ENCODE assay signal across 8 cellular contexts in the genomic region with DNA sequence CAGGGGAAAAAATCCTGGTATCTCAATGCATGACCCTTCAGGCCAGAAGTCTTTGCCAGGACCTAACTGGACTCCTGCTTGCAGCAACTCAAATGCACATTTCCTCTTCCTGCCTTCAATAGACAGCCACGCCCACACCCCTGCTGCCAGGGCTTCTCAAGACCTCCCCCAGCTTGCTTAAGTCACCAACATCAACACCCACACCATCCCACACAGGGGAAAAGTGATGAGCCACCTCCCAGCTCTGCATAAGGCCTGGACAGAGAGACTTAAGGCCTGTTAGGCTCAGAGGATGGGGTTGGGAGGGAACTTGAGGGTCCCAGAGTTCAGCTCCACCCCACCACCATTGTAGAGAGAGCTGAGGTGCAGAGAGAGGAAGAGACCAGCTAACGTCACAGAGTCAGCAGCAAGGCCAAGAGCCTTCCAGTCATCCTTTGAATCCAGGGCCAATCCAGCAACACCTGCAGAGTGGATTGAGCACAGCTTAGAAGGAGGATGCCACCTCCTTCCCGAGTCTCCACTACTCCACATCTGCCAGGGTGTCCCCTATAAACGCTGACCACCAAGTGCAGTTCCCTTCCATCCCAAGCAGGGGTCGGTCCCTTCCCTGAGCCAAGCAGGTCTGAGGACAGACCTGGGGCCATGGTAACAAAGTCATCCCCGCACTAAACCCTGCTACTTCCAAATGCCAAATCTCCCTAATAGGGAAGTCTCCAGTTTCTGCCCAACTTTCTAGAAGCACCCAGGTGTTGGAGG. TPM values are rescaled to one million over a fixed set of nuclear protein-coding genes. Genes with fewer than 3 reads are reported as not detected.
DNase-seq lines count a peak whose midpoint lies in the region; ATAC-seq and TF ChIP-seq lines count a peak whose summit lies in the region.

No MANE protein-coding gene starts in this region.

- ATAC-seq in HG02973 (IDR thresholded peaks at IDR 0.05; ENCODE audit: unreplicated experiment): peak; percentile 35

- in situ Hi-C loops in astrocyte of the spinal cord (cut with HindIII; ENCODE audit: low sequenced_read_pairs): no loop called here

- POLR2A ChIA-PET in BJ (lab: Charles Lee): no interaction called here

- H3K4me3 ChIP-seq in BJ (ENCODE audit: low read depth, low read length) (no peak overlapping the region), astrocyte of the spinal cord (ENCODE audit: low read depth, low read length) (no peak overlapping the region)

- TF ChIP-seq CTCF in BJ (IDR thresholded peaks at IDR 0.05; ENCODE audit: insufficient read depth, low read depth, low read length) (no peak), astrocyte of the spinal cord (IDR thresholded peaks at IDR 0.05; ENCODE audit: low read depth, low read length) (no peak)

- H3K27me3 ChIP-seq in BJ (ENCODE audit: control insufficient read depth, insufficient read depth, low read length): no peaks in the 10 kb centered on the region

- CTCF ChIA-PET in BJ (lab: Yijun Ruan, JAX): interaction anchor here (0.9 kb wide), 2 partner anchors 22 to 99 kb away, joined by 3 to 4 read pairs; no protein-coding TSS in a partner anchor

- no peaks in the 10 kb centered on the region; the same call in 1 of the 2 replicates for H3K36me3 ChIP-seq in BJ (ENCODE audit: control insufficient read depth, insufficient read depth, low read length)

- DNase-seq in BJ (ENCODE audit: low read depth) (peak; percentile 31), T-helper 9 cell (peak; percentile 55), astrocyte of the spinal cord (ENCODE audit: low read depth, low spot score) (peak; percentile 81), left kidney (ENCODE audit: low read depth, low spot score) (peak; percentile 69), NCI-H2171 treated with DMSO at 0.1 percent for 48 hours (lab: John Stamatoyannopoulos, UW) (no peak), middle frontal gyrus (ENCODE audit: extremely low spot score, low spot score) (no peak)
- DNase-seq in stimulated activated CD8-positive, alpha-beta memory T cell treated with anti-CD3 and anti-CD28 coated beads, Interleukin-4, amount 100 ng/mL, for 1 hour (ENCODE audit: low read depth in 2 of 2, low spot score in 1 of 2): peak; percentile 34 to 59

RNA-seq across cellular contexts. Expression of a gene that starts 50.0 kb away (rescaled TPM):
- polyA plus RNA-seq in BJ (2011; rRNA removed): 7.9 and 15.0 TPM in 2 replicates
- polyA minus RNA-seq in BJ (2011; rRNA and poly(A)+ RNA removed): 15.6 and 22.4 TPM in 2 replicates

Comparison
In these comparisons a context has a peak if more than half of its experiments do, and no peak if none do; other contexts are left out.
1. DNase-seq: peak in BJ (single experiment), T-helper 9 cell (single experiment), astrocyte of the spinal cord (single experiment), left kidney (single experiment) and stimulated activated CD8-positive, alpha-beta memory T cell treated with anti-CD3 and anti-CD28 coated beads, Interleukin-4, amount 100 ng/mL, for 1 hour (2 of 2); none in NCI-H2171 treated with DMSO at 0.1 percent for 48 hours (single experiment) and middle frontal gyrus (single experiment).